ENCODE assay signal across 15 cellular contexts in genomic region chr7:86058649-86059048, GRCh38.
DNase-seq lines count a peak whose midpoint lies in the region; ATAC-seq and TF ChIP-seq lines count a peak whose summit lies in the region.
"Had no signal": no experiment of that assay in that cellular context is flagged by ENCODE, and none has a peak within 500 bp of the region (broad histone marks: within the 10 kb centered on the region; RNA-seq: fewer than 3 reads in every experiment).

No MANE protein-coding gene starts in this region.

- intact Hi-C loops in spleen (cut with DNase I; ENCODE audit: low total_unique reads): no loop called here

- H3K27ac Mint-ChIP-seq in chondrocyte (ENCODE audit: unreplicated experiment): no peak overlapping the region
- H3K27ac Mint-ChIP-seq: B cell; CD4-positive, CD25-positive, alpha-beta regulatory T cell; CD8-positive, alpha-beta memory T cell had no signal

- no peak overlapping the region for H3K4me3 Mint-ChIP-seq in chondrocyte (ENCODE audit: unreplicated experiment)
- H3K4me3 Mint-ChIP-seq: B cell; CD4-positive, CD25-positive, alpha-beta regulatory T cell; CD8-positive, alpha-beta memory T cell had no signal

- H3K9me3 ChIP-seq in spleen: peaks cover 0 to 78% (median 53%) of the 10 kb centered on the region in 8 donors
- H3K9me3 ChIP-seq: HAP-1 had no signal

- TF ChIP-seq POLR2A in spleen (IDR thresholded peaks at IDR 0.05): no peak

- TF ChIP-seq CTCF in chondrocyte (IDR thresholded peaks at IDR 0.05) (no peak), spleen (IDR thresholded peaks at IDR 0.05 in 8 of 11, conservative IDR thresholded peaks at IDR 0.05 in 3 of 11) (no peak)

- no peaks in the 10 kb centered on the region for H3K27me3 Mint-ChIP-seq in chondrocyte (ENCODE audit: low read depth)
- H3K27me3 Mint-ChIP-seq: B cell; CD4-positive, CD25-positive, alpha-beta regulatory T cell; CD8-positive, alpha-beta memory T cell had no signal

- H3K9me3 Mint-ChIP-seq in chondrocyte (ENCODE audit: low read depth): peaks cover 26% of the 10 kb centered on the region

- H3K4me1 Mint-ChIP-seq in chondrocyte (ENCODE audit: low read depth): no peaks in the 10 kb centered on the region
- H3K4me1 Mint-ChIP-seq: B cell; CD8-positive, alpha-beta memory T cell had no signal

- no peak for ATAC-seq in HG03139 (IDR thresholded peaks at IDR 0.05; ENCODE audit: unreplicated experiment)
- no peak for ATAC-seq in GM19395 (IDR thresholded peaks at IDR 0.05; ENCODE audit: unreplicated experiment)

- whole genome bisulfite sequencing in spleen, 5 donors: 63 to 84% (median 79%) methylated on average over 1 to 3 of the region's 3 CpGs

- no peak overlapping the region for H3K27ac ChIP-seq in spleen
- H3K27ac ChIP-seq: BLaER1 treated with 17β-estradiol and CSF1 and Interleukin-3, amounts not matched to agents 10 nM and 100 nM; HL-60 had no signal

- H3K27me3 ChIP-seq in spleen (replicated peaks in 1 of 7): no peaks in the 10 kb centered on the region
- H3K27me3 ChIP-seq: BLaER1 treated with 17β-estradiol and CSF1 and Interleukin-3, amounts not matched to agents 10 nM and 100 nM had no signal

- no peaks in the 10 kb centered on the region for H3K4me1 ChIP-seq in spleen
- H3K4me1 ChIP-seq: BLaER1 treated with 17β-estradiol and CSF1 and Interleukin-3, amounts not matched to agents 10 nM and 100 nM; HAP-1 had no signal

- H3K36me3 Mint-ChIP-seq in chondrocyte (ENCODE audit: low read depth): no peaks in the 10 kb centered on the region
- H3K36me3 Mint-ChIP-seq: CD4-positive, CD25-positive, alpha-beta regulatory T cell; CD8-positive, alpha-beta memory T cell had no signal

- no peaks in the 10 kb centered on the region for H3K36me3 ChIP-seq in spleen
- H3K36me3 ChIP-seq: BLaER1 treated with 17β-estradiol and CSF1 and Interleukin-3, amounts not matched to agents 10 nM and 100 nM; HAP-1 had no signal

- no peak overlapping the region for H3K4me3 ChIP-seq in spleen
- H3K4me3 ChIP-seq: BLaER1 treated with 17β-estradiol and CSF1 and Interleukin-3, amounts not matched to agents 10 nM and 100 nM; HAP-1 had no signal

- peak; percentile 12 for DNase-seq in D341Med (ENCODE audit: low spot score)
- DNase-seq in chondrocyte (ENCODE audit: low spot score): peak; percentile 50
- DNase-seq in spleen: peak; percentile 54
- DNase-seq in activated CD4-positive, alpha-beta T cell treated with anti-CD3 and anti-CD28 coated beads for 48 hours: no peak
- DNase-seq: CD4-positive, CD25-positive, alpha-beta regulatory T cell; CD8-positive, alpha-beta memory T cell; COR-L47; DMS79 treated with DMSO at 0.1 percent for 48 hours; GF-D8 had no signal
